Comparison of ENCODE assay signal across 8 cellular contexts in the genomic region with DNA sequence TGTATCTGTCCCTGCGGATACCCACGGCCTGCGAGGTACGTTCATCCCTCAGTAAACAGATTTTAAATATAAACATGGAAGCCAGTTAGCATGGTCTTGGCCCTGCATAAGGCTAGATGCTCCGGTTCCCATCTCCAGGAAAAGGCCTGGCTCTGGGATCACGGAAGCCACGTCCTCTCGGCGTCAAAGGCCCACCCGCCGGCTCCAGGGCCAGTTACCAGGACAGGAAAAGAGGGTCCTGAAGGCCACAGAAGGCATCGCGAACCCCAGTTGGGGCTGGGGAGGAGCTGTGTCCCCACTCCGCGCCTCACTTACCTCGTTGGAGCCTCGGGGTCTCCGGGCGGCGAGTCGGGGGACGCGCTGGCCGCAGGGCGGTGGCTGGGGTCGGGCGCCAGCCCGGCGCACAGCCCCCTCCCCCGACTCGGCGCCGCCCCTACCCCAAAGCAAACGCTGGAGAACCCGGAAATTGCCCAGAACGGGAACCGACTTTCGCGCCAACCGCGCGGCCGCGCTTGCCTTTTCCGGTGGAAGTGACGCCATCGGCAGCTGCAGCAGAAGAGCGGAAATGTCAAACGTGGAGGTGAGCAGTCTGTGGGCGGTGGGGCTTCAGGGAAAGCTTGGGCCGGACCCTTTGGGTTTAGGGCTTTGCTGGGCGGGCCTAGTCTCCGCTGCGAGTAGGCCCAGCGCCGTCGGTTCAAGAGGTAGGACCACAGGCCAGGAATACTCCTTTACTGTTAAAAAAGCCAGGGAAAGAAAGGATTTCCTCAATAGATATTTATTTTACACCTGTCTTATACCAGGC. TPM values are rescaled to one million over a fixed set of nuclear protein-coding genes. Genes with fewer than 3 reads are reported as not detected.
DNase-seq lines count a peak whose midpoint lies in the region; ATAC-seq and TF ChIP-seq lines count a peak whose summit lies in the region.

TSS of gene TOPBP1 (minus strand) at position 488 of the 802 bp plus-strand sequence. CDS start 814 bp downstream, outside the sequence.

- H3K27me3 ChIP-seq in adrenal gland: no peaks in the 10 kb centered on the region
- no peaks in the 10 kb centered on the region for H3K27me3 ChIP-seq in heart right ventricle

- peak within 1 kb of the TSS; percentile 94 for H3K27ac Mint-ChIP-seq in type B pancreatic cell

- no peaks in the 10 kb centered on the region for H3K27me3 Mint-ChIP-seq in type B pancreatic cell

- DNase-seq in NCI-H146 (lab: John Stamatoyannopoulos, UW): peak; percentile 95
- DNase-seq in T-helper 1 cell: peak; percentile 68 to 90 (median 79)
- peak; percentile 72 to 86 (median 75) for DNase-seq in adrenal gland
- DNase-seq in heart right ventricle: peak; percentile 81 to 84
- peak; percentile 72 to 97 (median 85) for DNase-seq in posterior cingulate gyrus
- DNase-seq in type B pancreatic cell (ENCODE audit: extremely low spot score, unreplicated experiment): peak; percentile 85

- H3K36me3 ChIP-seq in adrenal gland (replicated peaks in 1 of 2): peaks cover 0 to 19% of the 10 kb centered on the region in 2 donors
- peaks cover 0 to 27% (median 3%) of the 10 kb centered on the region in 9 donors for H3K36me3 ChIP-seq in heart right ventricle

- H3K36me3 Mint-ChIP-seq in type B pancreatic cell: peaks cover 12% of the 10 kb centered on the region

- H3K4me3 ChIP-seq in adrenal gland (peak within 1 kb of the TSS; percentile 28 to 95 (median 74)), heart right ventricle (peak within 1 kb of the TSS; percentile 45 to 91 (median 84))

- TF ChIP-seq CTCF in adrenal gland (IDR thresholded peaks at IDR 0.05) (no peak), heart right ventricle (IDR thresholded peaks at IDR 0.05) (no peak), type B pancreatic cell (conservative IDR thresholded peaks at IDR 0.05) (no peak)

- 0 to 1% (median 0%) methylated on average over 24 to 57 of the region's 57 CpGs for WGBS in adrenal gland, 4 donors
- 0% methylated on average over 57 of the region's 57 CpGs for WGBS in heart right ventricle, 2 donors

- intact Hi-C loops in adrenal gland (cut with DNase I) (loop anchor here in 1 of 2 donors (10.0 kb wide), 1 partner anchor 253 kb away; no protein-coding TSS in a partner anchor), heart right ventricle (cut with DNase I) (loop anchor here in 9 of 10 donors (5.0 to 10.0 kb wide), 9 partner anchors 84 to 826 kb away; partner anchors contain the start of genes SRPRB (in 4 of the 9), ANAPC13 (in 1 of the 9), CEP63 (in 1 of the 9) and RAB6B (in 1 of the 9)), posterior cingulate gyrus (cut with DNase I) (loop anchor here (5.0 to 10.0 kb wide), 3 partner anchors 86 to 263 kb away; partner anchors contain the start of genes SRPRB and TF)

- peak within 1 kb of the TSS; percentile 99 for H3K4me3 Mint-ChIP-seq in type B pancreatic cell

- ATAC-seq in GM18498 (IDR thresholded peaks at IDR 0.05; ENCODE audit: unreplicated experiment): peak; percentile 90
- peak; percentile 89 for ATAC-seq in HG02870 (IDR thresholded peaks at IDR 0.05; ENCODE audit: unreplicated experiment)
- ATAC-seq in heart right ventricle: peak; percentile 86 to 95 (median 93)

- peak in 1 of 2 donors; percentile 32 for TF ChIP-seq POLR2A in adrenal gland (IDR thresholded peaks at IDR 0.05)

- H3K4me1 ChIP-seq in adrenal gland (replicated peaks in 1 of 2) (peaks cover 14 to 16% of the 10 kb centered on the region in 2 donors), heart right ventricle (peaks cover 0 to 30% (median 25%) of the 10 kb centered on the region in 9 donors)

- H3K9me3 ChIP-seq in adrenal gland (replicated peaks in 1 of 3): no peaks in the 10 kb centered on the region
- H3K9me3 ChIP-seq in heart right ventricle: no peaks in the 10 kb centered on the region

- H3K27ac ChIP-seq in adrenal gland: peak within 1 kb of the TSS in 4 of 5 donors; percentile 45 to 75 (median 68)
- peak within 1 kb of the TSS; percentile 46 to 92 (median 85) for H3K27ac ChIP-seq in heart right ventricle

- H3K9me3 Mint-ChIP-seq in type B pancreatic cell: no peaks in the 10 kb centered on the region

- peaks cover 26% of the 10 kb centered on the region for H3K4me1 Mint-ChIP-seq in type B pancreatic cell (ENCODE audit: unreplicated experiment)

RNA-seq across cellular contexts. Expression of gene TOPBP1, which starts in this region (rescaled TPM):
- total RNA-seq in adrenal gland (10 to 100 TPM in 7 of 8 donors, 1 to 10 TPM in 1; 9.6 to 62.1 (median 13.3) TPM), heart right ventricle (10 to 100 TPM in 9 of 10 donors, 1 to 10 TPM in 1; 7.3 to 11.8 (median 11.3) TPM), type B pancreatic cell (ENCODE audit: low replicate concordance) (30.5 and 44.4 TPM in 2 replicates)
- polyA plus RNA-seq in adrenal gland (10 to 100 TPM in 1 of 3 donors, 1 to 10 TPM in 2; 6.7 to 15.7 (median 8.5) TPM), heart right ventricle (1 to 10 TPM; 5.7 to 7.3 TPM)

Comparison
In these comparisons a context has a peak if more than half of its experiments do, and no peak if none do; other contexts are left out.
1. Peak in every context shown above with its lines: DNase-seq, ATAC-seq, H3K4me3 ChIP-seq and H3K27ac ChIP-seq.